Comparison of ENCODE assay signal across 9 cellular contexts in the genomic region with DNA sequence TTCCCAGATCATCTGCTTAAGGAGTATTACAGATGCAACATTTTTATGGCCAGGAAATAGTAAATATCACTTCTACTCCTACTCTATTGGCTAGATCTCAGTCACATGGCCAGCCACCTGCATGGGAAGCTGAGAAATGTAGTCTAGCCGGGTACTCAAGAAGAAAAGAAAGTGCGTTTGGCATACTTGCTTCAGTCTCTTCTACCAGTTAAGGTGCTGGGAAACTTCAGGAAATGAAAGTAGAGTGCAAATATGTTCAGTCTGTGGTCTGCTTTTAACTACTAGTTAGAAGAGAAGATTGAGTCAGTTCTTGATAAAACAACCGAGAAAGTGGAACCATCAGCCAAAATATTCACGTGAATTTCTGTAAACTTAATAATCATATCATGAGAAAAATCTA.
DNase-seq lines count a peak whose midpoint lies in the region; ATAC-seq and TF ChIP-seq lines count a peak whose summit lies in the region.
"Had no signal": no experiment of that assay in that cellular context is flagged by ENCODE, and none has a peak within 500 bp of the region (broad histone marks: within the 10 kb centered on the region; RNA-seq: fewer than 3 reads in every experiment).

No MANE protein-coding gene starts in this region.

- no peaks in the 10 kb centered on the region for H3K27me3 Mint-ChIP-seq in activated T-cell treated with anti-CD3 and anti-CD28 coated beads, Interleukin-2, amount 50 U/mL, for 24 hours
- no peaks in the 10 kb centered on the region for H3K27me3 Mint-ChIP-seq in type B pancreatic cell

- peak overlapping the region; percentile 21 for H3K4me3 Mint-ChIP-seq in activated T-cell treated with anti-CD3 and anti-CD28 coated beads, Interleukin-2, amount 50 U/mL, for 24 hours
- no peak overlapping the region for H3K4me3 Mint-ChIP-seq in type B pancreatic cell

- H3K27me3 ChIP-seq in BE2C, result no peaks in the 10 kb centered on the region

- H3K36me3 ChIP-seq in BE2C, result no peaks in the 10 kb centered on the region

- ATAC-seq in HG03025 (IDR thresholded peaks at IDR 0.05; ENCODE audit: low FRiP score, unreplicated experiment), result peak; percentile 100
- no peak for ATAC-seq in esophagus mucosa

- DNase-seq in activated T-cell treated with anti-CD3 and anti-CD28 coated beads, Interleukin-2, amount 50 U/mL, for 24 hours, result no peak
- DNase-seq in activated T-cell treated with anti-CD3 and anti-CD28 coated beads for 4 hours, result no peak
- no peak for DNase-seq in type B pancreatic cell (ENCODE audit: extremely low spot score, unreplicated experiment)
- DNase-seq in BE2C, result no peak
- no peak for DNase-seq in GOT3 (lab: John Stamatoyannopoulos, UW)
- DNase-seq: NCI-H526 had no signal

- peaks cover 42% of the 10 kb centered on the region for H3K36me3 Mint-ChIP-seq in activated T-cell treated with anti-CD3 and anti-CD28 coated beads, Interleukin-2, amount 50 U/mL, for 24 hours (ENCODE audit: low read depth)
- peaks cover 11% of the 10 kb centered on the region for H3K36me3 Mint-ChIP-seq in type B pancreatic cell

- TF ChIP-seq CTCF in VCaP (conservative IDR thresholded peaks at IDR 0.05) (no peak), type B pancreatic cell (conservative IDR thresholded peaks at IDR 0.05) (no peak), BE2C (IDR thresholded peaks at IDR 0.05; ENCODE audit: low read depth, low read length) (no peak)

- no peak overlapping the region for H3K4me3 ChIP-seq in BE2C (ENCODE audit: low read depth, low read length)

- no peaks in the 10 kb centered on the region for H3K9me3 Mint-ChIP-seq in activated T-cell treated with anti-CD3 and anti-CD28 coated beads, Interleukin-2, amount 50 U/mL, for 24 hours
- no peaks in the 10 kb centered on the region for H3K9me3 Mint-ChIP-seq in type B pancreatic cell

- H3K27ac ChIP-seq in VCaP, result peak overlapping the region; percentile 57

- H3K27ac Mint-ChIP-seq in activated T-cell treated with anti-CD3 and anti-CD28 coated beads, Interleukin-2, amount 50 U/mL, for 24 hours, result peak overlapping the region; percentile 82
- peak overlapping the region; percentile 62 for H3K27ac Mint-ChIP-seq in type B pancreatic cell

- H3K4me1 Mint-ChIP-seq in activated T-cell treated with anti-CD3 and anti-CD28 coated beads, Interleukin-2, amount 50 U/mL, for 24 hours (ENCODE audit: low read depth), result peaks cover 18% of the 10 kb centered on the region
- no peaks in the 10 kb centered on the region for H3K4me1 Mint-ChIP-seq in type B pancreatic cell (ENCODE audit: unreplicated experiment)

- H3K9me3 ChIP-seq in BE2C, result no peaks in the 10 kb centered on the region

- no peaks in the 10 kb centered on the region for H3K4me1 ChIP-seq in BE2C
